In genomic region chr5:157172408-157172807, GRCh38 we compare ENCODE assay signal across 9 cellular contexts. TPM values are rescaled to one million over a fixed set of nuclear protein-coding genes. Genes with fewer than 3 reads are reported as not detected.
A peak's percentile ranks its signal among the peaks of the same experiment; 100 is the strongest.
DNase-seq lines count a peak whose midpoint lies in the region; ATAC-seq and TF ChIP-seq lines count a peak whose summit lies in the region.
"Had no signal": no experiment of that assay in that cellular context is flagged by ENCODE, and none has a peak within 500 bp of the region (broad histone marks: within the 10 kb centered on the region; RNA-seq: fewer than 3 reads in every experiment).

No MANE protein-coding gene starts in this region.

- peak overlapping the region; percentile 93 for H3K27ac Mint-ChIP-seq in activated naive CD8-positive, alpha-beta T cell
- H3K27ac Mint-ChIP-seq: brain had no signal

- H3K36me3 Mint-ChIP-seq in activated naive CD8-positive, alpha-beta T cell = no peaks in the 10 kb centered on the region
- H3K36me3 Mint-ChIP-seq: brain had no signal

- H3K4me2 ChIP-seq in DOHH2 (ENCODE audit: low read length) = peak overlapping the region; percentile 71

- H3K27me3 Mint-ChIP-seq in activated naive CD8-positive, alpha-beta T cell = no peaks in the 10 kb centered on the region

- H3K9me3 ChIP-seq in DOHH2 (ENCODE audit: control insufficient read depth, insufficient read depth, low read length) (peaks cover 3% of the 10 kb centered on the region), Peyer's patch (no peaks in the 10 kb centered on the region), left lung (no peaks in the 10 kb centered on the region)

- H3K79me2 ChIP-seq in DOHH2 (ENCODE audit: control insufficient read depth, low read length) = no peaks in the 10 kb centered on the region

- no peaks in the 10 kb centered on the region for H3F3A ChIP-seq in DOHH2 (ENCODE audit: control insufficient read depth, insufficient read depth)

- intact Hi-C loops in Right ventricle myocardium inferior (cut with DNase I) = no loop called here
- intact Hi-C loops in left lung (cut with DNase I) = no loop called here

- peaks cover 91% of the 10 kb centered on the region for H3K4me1 Mint-ChIP-seq in activated naive CD8-positive, alpha-beta T cell (ENCODE audit: low read depth)
- H3K4me1 Mint-ChIP-seq: brain had no signal

- H3K4me3 Mint-ChIP-seq in activated naive CD8-positive, alpha-beta T cell = peak overlapping the region; percentile 80
- H3K4me3 Mint-ChIP-seq: brain had no signal

- TF ChIP-seq POLR2A in Peyer's patch (IDR thresholded peaks at IDR 0.05) = no peak

- H3K9me2 ChIP-seq in DOHH2 (replicated peaks; ENCODE audit: control insufficient read depth, low read length) = no peaks in the 10 kb centered on the region

- H3K4me1 ChIP-seq in DOHH2 (ENCODE audit: control insufficient read depth, low read length) (peaks cover 20% of the 10 kb centered on the region), Peyer's patch (no peaks in the 10 kb centered on the region), left lung (no peaks in the 10 kb centered on the region)

- peak overlapping the region; percentile 54 for H3K4me3 ChIP-seq in DOHH2 (ENCODE audit: low read length)
- no peak overlapping the region for H3K4me3 ChIP-seq in Peyer's patch
- no peak overlapping the region for H3K4me3 ChIP-seq in left lung

- peaks cover 2% of the 10 kb centered on the region for H3K27me3 ChIP-seq in DOHH2 (ENCODE audit: control insufficient read depth, low read length)
- no peaks in the 10 kb centered on the region for H3K27me3 ChIP-seq in Peyer's patch
- H3K27me3 ChIP-seq in left lung = peaks cover 0 to 3% of the 10 kb centered on the region in 2 donors

- ATAC-seq in GM21786 (IDR thresholded peaks at IDR 0.05; ENCODE audit: unreplicated experiment) = peak; percentile 99
- no peak for ATAC-seq in Right ventricle myocardium inferior
- ATAC-seq in left lung = no peak

- H3K36me3 ChIP-seq in DOHH2 (ENCODE audit: control insufficient read depth, low read length) (no peaks in the 10 kb centered on the region), Peyer's patch (no peaks in the 10 kb centered on the region), left lung (no peaks in the 10 kb centered on the region)

- TF ChIP-seq CTCF in DOHH2 (IDR thresholded peaks at IDR 0.05; ENCODE audit: low read depth, low read length, poor library complexity, severe bottlenecking) = no peak
- TF ChIP-seq CTCF in Peyer's patch (IDR thresholded peaks at IDR 0.05) = no peak
- TF ChIP-seq CTCF in left lung (IDR thresholded peaks at IDR 0.05) = no peak

- no peaks in the 10 kb centered on the region for H4K20me1 ChIP-seq in DOHH2 (ENCODE audit: control insufficient read depth, insufficient read depth, low read depth, low read length)

- no peaks in the 10 kb centered on the region for H3K9me3 Mint-ChIP-seq in activated naive CD8-positive, alpha-beta T cell (ENCODE audit: low read depth)

- DNase-seq in Peyer's patch = peak in 2 of 3 donors; percentile 60 to 69
- peak; percentile 85 to 91 for DNase-seq in stimulated activated CD8-positive, alpha-beta memory T cell treated with anti-CD3 and anti-CD28 coated beads, Interleukin-7, amount 100 ng/mL, for 4 hours (ENCODE audit: low read depth in 2 of 2)
- no peak for DNase-seq in SIG-M5 (lab: John Stamatoyannopoulos, UW)
- no peak for DNase-seq in Right ventricle myocardium inferior (ENCODE audit: missing footprints)
- DNase-seq in left lung = no peak

- H3K27ac ChIP-seq in DOHH2 (ENCODE audit: low read depth, low read length) (peak overlapping the region; percentile 39), Peyer's patch (peak overlapping the region in 2 of 4 donors; percentile 43 to 50), left lung (no peak overlapping the region)

RNA-seq across cellular contexts. Expression of gene GARIN3, which starts 6.3 kb away (rescaled TPM):
- total RNA-seq in Peyer's patch (not detected), Right ventricle myocardium inferior (not detected), left lung (not detected)

RNA-seq across cellular contexts. Expression of gene ITK, which starts 8.2 kb away (rescaled TPM):
- total RNA-seq in Peyer's patch (10 to 100 TPM in 1 of 4 donors, 1 to 10 TPM in 3; 6.7 to 16.5 (median 6.9) TPM), Right ventricle myocardium inferior (0.51 TPM), left lung (1 to 10 TPM; 1.8 to 8.1 TPM)

RNA-seq across cellular contexts. Expression of gene MED7, which starts 29.7 kb away (rescaled TPM):
- total RNA-seq in Peyer's patch (10 to 100 TPM in 1 of 4 donors, 1 to 10 TPM in 3; 6.7 to 12.4 (median 7.3) TPM), Right ventricle myocardium inferior (9.0 TPM), left lung (10 to 100 TPM in 1 of 2 donors, 1 to 10 TPM in 1; 7.3 to 11.8 TPM)

Comparison
In these comparisons a context has a peak if more than half of its experiments do, and no peak if none do; other contexts are left out.
1. DNase-seq: peak in Peyer's patch (2 of 3) and stimulated activated CD8-positive, alpha-beta memory T cell treated with anti-CD3 and anti-CD28 coated beads, Interleukin-7, amount 100 ng/mL, for 4 hours (2 of 2); none in SIG-M5 (single experiment), Right ventricle myocardium inferior (single experiment) and left lung (0 of 2).